19 cellular contexts compared by ENCODE assay signal in the genomic region with DNA sequence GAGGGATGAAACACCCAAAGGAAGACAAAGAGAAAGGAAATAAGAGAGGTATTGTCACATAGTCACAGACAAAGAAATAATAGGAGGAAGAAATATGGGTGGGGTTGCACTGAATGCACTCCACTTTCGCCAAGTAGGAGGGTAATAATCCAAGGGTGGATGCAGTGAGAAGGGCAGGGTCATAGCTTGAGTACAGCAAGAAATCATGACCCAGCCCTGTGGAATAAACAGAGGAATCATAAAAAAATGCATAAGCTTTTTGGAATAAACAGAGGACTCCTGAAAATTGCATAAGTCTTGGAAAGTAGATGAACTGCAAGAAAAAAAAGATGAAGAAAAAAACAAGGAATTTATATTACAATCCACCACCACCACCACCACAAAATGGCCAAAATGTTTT. TPM values are rescaled to one million over a fixed set of nuclear protein-coding genes. Genes with fewer than 3 reads are reported as not detected.
DNase-seq lines count a peak whose midpoint lies in the region; ATAC-seq and TF ChIP-seq lines count a peak whose summit lies in the region.
"Had no signal": no experiment of that assay in that cellular context is flagged by ENCODE, and none has a peak within 500 bp of the region (broad histone marks: within the 10 kb centered on the region; RNA-seq: fewer than 3 reads in every experiment).

No MANE protein-coding gene starts in this region.

- H3K4me1 ChIP-seq in IMR-90 (ENCODE audit: control insufficient read depth, insufficient read depth, low read length) = no peaks in the 10 kb centered on the region
- no peaks in the 10 kb centered on the region for H3K4me1 ChIP-seq in colonic mucosa
- H3K4me1 ChIP-seq in transverse colon = peaks cover 0 to 22% (median 7%) of the 10 kb centered on the region in 4 donors
- no peaks in the 10 kb centered on the region for H3K4me1 ChIP-seq in tibial nerve

- H3K23ac ChIP-seq in IMR-90 (ENCODE audit: low read depth, low read length) = no peak overlapping the region

- H3K36me3 ChIP-seq in IMR-90 (ENCODE audit: control insufficient read depth, insufficient read depth, low read length) (no peaks in the 10 kb centered on the region), colonic mucosa (no peaks in the 10 kb centered on the region), transverse colon (no peaks in the 10 kb centered on the region), tibial nerve (peaks cover 0 to 3% (median 0%) of the 10 kb centered on the region in 3 donors)

- H2BK5ac ChIP-seq in IMR-90 (ENCODE audit: low read depth, low read length, poor library complexity, severe bottlenecking) = no peak overlapping the region

- no CpG with 5 or more reads among the region's 1 CpG for WGBS in IMR-90 (ENCODE audit: extremely low coverage in 2 of 2, insufficient read length in 1 of 2), 2 experiments
- WGBS in transverse colon (ENCODE audit: low coverage in 1 of 2), 2 donors = 28 to 75% methylated on average over 1 of the region's 1 CpG
- WGBS in tibial nerve, 2 donors = 52 to 64% methylated on average over 1 of the region's 1 CpG

- no peaks in the 10 kb centered on the region for H3K9me1 ChIP-seq in IMR-90 (ENCODE audit: insufficient read depth, low read length)

- in situ Hi-C loops in IMR-90 (cut with MboI; ENCODE audit: low sequenced_read_pairs) (no loop called here), transverse colon (cut with MboI; ENCODE audit: low pct_ligation_motif_present in 1 of 4, low pct_unique_long_range_greater_than_20kb in 1 of 4, low sequenced_read_pairs in 3 of 4) (no loop called here)

- H3K9me3 ChIP-seq in IMR-90 (ENCODE audit: control insufficient read depth, insufficient read depth, low read length) (no peaks in the 10 kb centered on the region), colonic mucosa (no peaks in the 10 kb centered on the region), transverse colon (no peaks in the 10 kb centered on the region), tibial nerve (no peaks in the 10 kb centered on the region)

- ATAC-seq in IMR-90 (ENCODE audit: low read depth) (peak; percentile 54), left colon (peak; percentile 99), HG03045 (IDR thresholded peaks at IDR 0.05; ENCODE audit: unreplicated experiment) (no peak)
- ATAC-seq: HCT116, HepG2 had no signal

- TF ChIP-seq POLR2A in IMR-90 (IDR thresholded peaks at IDR 0.05; ENCODE audit: low read depth, low read length) (no peak), transverse colon (IDR thresholded peaks at IDR 0.05) (no peak), tibial nerve (IDR thresholded peaks at IDR 0.05) (no peak)

- H2AK5ac ChIP-seq in IMR-90 (ENCODE audit: low read depth, low read length) = no peak overlapping the region

- TF ChIP-seq EP300 in transverse colon (IDR thresholded peaks at IDR 0.05; ENCODE audit: low read depth) (no peak), tibial nerve (IDR thresholded peaks at IDR 0.05) (no peak)

- H4K20me1 ChIP-seq in IMR-90 (ENCODE audit: insufficient read depth, low read length) = no peaks in the 10 kb centered on the region

- no peak overlapping the region for H4K5ac ChIP-seq in IMR-90 (ENCODE audit: low read depth, low read length)

- no peaks in the 10 kb centered on the region for H3K79me1 ChIP-seq in IMR-90 (ENCODE audit: low read depth in 1 of 2, low read length in 2 of 2)

- no TSS peak for BruUV-seq in IMR-90 (replicated peaks; lab: Mats Ljungman, UMichigan)

- intact Hi-C loops in IMR-90 (cut with micrococcal nuclease) (no loop called here), colonic mucosa (cut with DNase I) (no loop called here), left colon (cut with DNase I, micrococcal nuclease) (no loop called here), transverse colon (cut with DNase I; ENCODE audit: low total_unique reads) (no loop called here)

- H3K27me3 ChIP-seq in IMR-90 (ENCODE audit: control insufficient read depth, insufficient read depth, low read length) (peaks cover 2% of the 10 kb centered on the region; the same call in 1 of the 2 replicates), colonic mucosa (no peaks in the 10 kb centered on the region), transverse colon (no peaks in the 10 kb centered on the region), tibial nerve (no peaks in the 10 kb centered on the region)

- no peak for TF ChIP-seq CTCF in IMR-90 (conservative IDR thresholded peaks at IDR 0.05; ENCODE audit: low read depth, low read length)
- TF ChIP-seq CTCF in colonic mucosa (IDR thresholded peaks at IDR 0.05) = no peak
- no peak for TF ChIP-seq CTCF in transverse colon (IDR thresholded peaks at IDR 0.05)
- no peak for TF ChIP-seq CTCF in tibial nerve (IDR thresholded peaks at IDR 0.05)

- no peak overlapping the region for H2BK20ac ChIP-seq in IMR-90 (ENCODE audit: low read depth, low read length)

- no peak for DNase-seq in IMR-90
- DNase-seq in colonic mucosa = peak; percentile 33
- no peak for DNase-seq in left colon
- peak; percentile 46 for DNase-seq in transverse colon
- DNase-seq in tibial nerve (ENCODE audit: low spot score in 2 of 2) = no peak
- DNase-seq in AG08395 (ENCODE audit: low spot score) = no peak
- DNase-seq: ACHN; AML-193; CD4-positive, alpha-beta T cell; DMS153; DMS79; GDM1; GOT3; H7; HFFc6 had no signal

- no peak overlapping the region for H4K91ac ChIP-seq in IMR-90 (ENCODE audit: insufficient read depth, low read depth, low read length)

- H3K27ac ChIP-seq in IMR-90 (ENCODE audit: insufficient read depth, low read length) = no peak overlapping the region
- H3K27ac ChIP-seq in colonic mucosa = peak overlapping the region; percentile 0
- H3K27ac ChIP-seq in transverse colon = peak overlapping the region; percentile 43 to 65 (median 52)
- H3K27ac ChIP-seq in tibial nerve = no peak overlapping the region
- H3K27ac ChIP-seq: C4-2B had no signal

- no peak overlapping the region for H2BK15ac ChIP-seq in IMR-90 (ENCODE audit: low read depth, low read length)

- dilution Hi-C loops in IMR-90 (cut with HindIII; ENCODE audit: low sequenced_read_pairs, unreplicated experiment) = no loop called here

- no peak overlapping the region for H3K4ac ChIP-seq in IMR-90 (ENCODE audit: low read depth, low read length)

- no peak for TF ChIP-seq RAD21 in IMR-90 (IDR thresholded peaks at IDR 0.05; ENCODE audit: low read length)

- CTCF ChIA-PET in IMR-90 (lab: Yijun Ruan, JAX) = no interaction called here

- POLR2A ChIA-PET in IMR-90 (lab: Charles Lee; ENCODE audit: unreplicated experiment) = no interaction called here

- H3K9ac ChIP-seq in IMR-90 (ENCODE audit: low read depth, low read length) (no peak overlapping the region), colonic mucosa (ENCODE audit: low read depth in 2 of 2, low read length in 2 of 2) (no peak overlapping the region)

- no peak overlapping the region for H2AFZ ChIP-seq in IMR-90 (replicated peaks; ENCODE audit: low read length, poor library complexity)

- H3K56ac ChIP-seq in IMR-90 (ENCODE audit: extremely low read depth, insufficient read depth, low read length) = no peak overlapping the region

- no peak overlapping the region for H2AK9ac ChIP-seq in IMR-90 (replicated peaks; ENCODE audit: low read depth, low read length, poor library complexity)

- H3K14ac ChIP-seq in IMR-90 (replicated peaks; ENCODE audit: low read depth, low read length) = no peak overlapping the region

- H3K18ac ChIP-seq in IMR-90 (ENCODE audit: low read depth, low read length) = no peak overlapping the region

- no peak overlapping the region for H3K4me2 ChIP-seq in IMR-90 (ENCODE audit: low read depth, low read length)

- H2BK120ac ChIP-seq in IMR-90 (ENCODE audit: low read depth, low read length) = no peak overlapping the region

- H3K4me3 ChIP-seq in IMR-90 (ENCODE audit: insufficient read depth, low read depth, low read length) (no peak overlapping the region), colonic mucosa (no peak overlapping the region), transverse colon (no peak overlapping the region), tibial nerve (no peak overlapping the region)

- no peak overlapping the region for H4K8ac ChIP-seq in IMR-90 (ENCODE audit: low read depth in 2 of 2, low read length in 2 of 2)

TF ChIP-seq in IMR-90, 13 proteins besides CTCF, POLR2A, EP300 and RAD21:
- TF ChIP-seq, protein P1, sequence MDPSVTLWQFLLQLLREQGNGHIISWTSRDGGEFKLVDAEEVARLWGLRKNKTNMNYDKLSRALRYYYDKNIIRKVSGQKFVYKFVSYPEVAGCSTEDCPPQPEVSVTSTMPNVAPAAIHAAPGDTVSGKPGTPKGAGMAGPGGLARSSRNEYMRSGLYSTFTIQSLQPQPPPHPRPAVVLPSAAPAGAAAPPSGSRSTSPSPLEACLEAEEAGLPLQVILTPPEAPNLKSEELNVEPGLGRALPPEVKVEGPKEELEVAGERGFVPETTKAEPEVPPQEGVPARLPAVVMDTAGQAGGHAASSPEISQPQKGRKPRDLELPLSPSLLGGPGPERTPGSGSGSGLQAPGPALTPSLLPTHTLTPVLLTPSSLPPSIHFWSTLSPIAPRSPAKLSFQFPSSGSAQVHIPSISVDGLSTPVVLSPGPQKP (IDR thresholded peaks at IDR 0.05; ENCODE audit: borderline replicate concordance, low read depth, low read length) = no peak
- no peak for TF ChIP-seq SMC3 (IDR thresholded peaks at IDR 0.05; ENCODE audit: low read depth, low read length)
- TF ChIP-seq RFX5 (IDR thresholded peaks at IDR 0.05; ENCODE audit: low read depth, low read length) = no peak
- no peak for TF ChIP-seq NFE2L2 (IDR thresholded peaks at IDR 0.05; ENCODE audit: low read depth, low read length)
- no peak for TF ChIP-seq CHD1 (IDR thresholded peaks at IDR 0.05; ENCODE audit: low read depth, low read length)
- TF ChIP-seq, protein P2, sequence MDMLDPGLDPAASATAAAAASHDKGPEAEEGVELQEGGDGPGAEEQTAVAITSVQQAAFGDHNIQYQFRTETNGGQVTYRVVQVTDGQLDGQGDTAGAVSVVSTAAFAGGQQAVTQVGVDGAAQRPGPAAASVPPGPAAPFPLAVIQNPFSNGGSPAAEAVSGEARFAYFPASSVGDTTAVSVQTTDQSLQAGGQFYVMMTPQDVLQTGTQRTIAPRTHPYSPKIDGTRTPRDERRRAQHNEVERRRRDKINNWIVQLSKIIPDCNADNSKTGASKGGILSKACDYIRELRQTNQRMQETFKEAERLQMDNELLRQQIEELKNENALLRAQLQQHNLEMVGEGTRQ (IDR thresholded peaks at IDR 0.05; ENCODE audit: low read depth, low read length) = no peak
- no peak for TF ChIP-seq CEBPB (IDR thresholded peaks at IDR 0.05; ENCODE audit: low read depth, low read length)

RNA-seq across cellular contexts. Expression of a gene that starts 53.1 kb away (rescaled TPM):
- total RNA-seq in IMR-90 (2012; rRNA removed) (6.6 and 9.7 TPM in 2 replicates), colonic mucosa (10 to 100 TPM; 49.4 to 70.7 TPM), left colon (10 to 100 TPM; 44.0 to 75.4 TPM), transverse colon (10 to 100 TPM in 3 of 4 donors, 1 to 10 TPM in 1; 8.0 to 75.4 (median 40.1) TPM), tibial nerve (10 to 100 TPM; 60.8 to 94.2 (median 89.6) TPM)
- 11.5 and 11.6 TPM in 2 replicates for polyA plus RNA-seq in IMR-90 (2012; rRNA removed)
- 5.7 and 11.0 TPM in 2 replicates for polyA plus RNA-seq in IMR-90 (2012; cell fraction: cytosol; rRNA removed)
- polyA plus RNA-seq in IMR-90 (2012; cell fraction: nucleus; rRNA removed; ENCODE audit: low replicate concordance) = 1.7 and 7.2 TPM in 2 replicates

Comparison
In these comparisons a context has a peak if more than half of its experiments do, and no peak if none do; other contexts are left out.
1. DNase-seq: peak in colonic mucosa (single experiment) and transverse colon (single experiment); none in IMR-90 (single experiment), left colon (0 of 2), tibial nerve (0 of 2) and AG08395 (single experiment).
2. H3K27ac ChIP-seq: peak in colonic mucosa (single experiment) and transverse colon (4 of 4); none in IMR-90 (single experiment) and tibial nerve (0 of 4).